In genomic region chr1:42191319-42191718, GRCh38 we compare ENCODE assay signal across 22 cellular contexts. TPM values are rescaled to one million over a fixed set of nuclear protein-coding genes. Genes with fewer than 3 reads are reported as not detected.
"Had no signal": no experiment of that assay in that cellular context is flagged by ENCODE, and none has a peak within 500 bp of the region (broad histone marks: within the 10 kb centered on the region; RNA-seq: fewer than 3 reads in every experiment).

No MANE protein-coding gene starts in this region.

- H3K27me3 ChIP-seq: cardiac muscle cell, sigmoid colon, spleen had no signal

- ATAC-seq: naive thymus-derived CD4-positive, alpha-beta T cell had no signal

- H3K9me3 ChIP-seq: left ventricle myocardium inferior, sigmoid colon, spleen had no signal

- H3K9me3 Mint-ChIP-seq: naive thymus-derived CD4-positive, alpha-beta T cell had no signal

- H3K4me1 ChIP-seq: sigmoid colon, spleen had no signal

- DNase-seq: activated CD4-positive, CD25-positive, alpha-beta regulatory T cell; activated CD8-positive, alpha-beta memory T cell treated with anti-CD3 and anti-CD28 coated beads for 24 hours; activated CD8-positive, alpha-beta memory T cell treated with anti-CD3 and anti-CD28 coated beads, Interleukin-2, amount 50 U/mL, for 48 hours; activated effector memory CD4-positive, alpha-beta T cell treated with Interleukin-2 at 50 U/mL for 16 hours; activated naive CD4-positive, alpha-beta T cell treated with anti-CD3 and anti-CD28 coated beads, Interleukin-2, amount 50 U/mL, for 16 hours; activated T-cell treated with anti-CD3 and anti-CD28 coated beads, Interleukin-2, amount 50 U/mL, for 48 hours; amniotic stem cell; dermis blood vessel endothelial cell; effector memory CD4-positive, alpha-beta T cell; foreskin fibroblast; kidney glomerular epithelial cell; left ventricle myocardium inferior; naive thymus-derived CD4-positive, alpha-beta T cell; nucleus accumbens; sigmoid colon; spleen; stimulated activated CD4-positive, alpha-beta T cell treated with anti-CD3 and anti-CD28 coated beads, Interleukin-4, amount 100 ng/mL, for 4 hours; stimulated activated naive CD4-positive, alpha-beta T cell; T-helper 9 cell had no signal

- H3K27ac ChIP-seq: left ventricle myocardium inferior, sigmoid colon, spleen had no signal

- H3K4me3 Mint-ChIP-seq: naive thymus-derived CD4-positive, alpha-beta T cell had no signal

- H3K27me3 Mint-ChIP-seq: naive thymus-derived CD4-positive, alpha-beta T cell had no signal

- H3K4me3 ChIP-seq: cardiac muscle cell, left ventricle myocardium inferior, sigmoid colon, spleen had no signal

RNA-seq across cellular contexts. Expression of gene GUCA2A, which starts 26.8 kb away (rescaled TPM):
- total RNA-seq: cardiac muscle cell, dermis blood vessel endothelial cell, glomerular endothelial cell, left ventricle myocardium inferior, spleen, ureter had no signal
- polyA plus RNA-seq: cardiac muscle cell; naive thymus-derived CD4-positive, alpha-beta T cell; spleen had no signal

RNA-seq across cellular contexts. Expression of gene GUCA2B, which starts 38.1 kb away (rescaled TPM):
- total RNA-seq: cardiac muscle cell; dermis blood vessel endothelial cell; glomerular endothelial cell; left ventricle myocardium inferior; naive thymus-derived CD4-positive, alpha-beta T cell; spleen; ureter had no signal
- polyA plus RNA-seq: cardiac muscle cell; naive thymus-derived CD4-positive, alpha-beta T cell; spleen had no signal
